In genomic region chr14:50060871-50061663, GRCh38 we compare ENCODE assay signal across 8 cellular contexts. TPM values are rescaled to one million over a fixed set of nuclear protein-coding genes. Genes with fewer than 3 reads are reported as not detected.
DNase-seq lines count a peak whose midpoint lies in the region; ATAC-seq and TF ChIP-seq lines count a peak whose summit lies in the region.

No MANE protein-coding gene starts in this region.

- H3K36me3 ChIP-seq in SJSA1: no peaks in the 10 kb centered on the region
- H3K36me3 ChIP-seq in iPS-20b (ENCODE audit: insufficient read depth, low read depth, low read length): no peaks in the 10 kb centered on the region
- no peaks in the 10 kb centered on the region for H3K36me3 ChIP-seq in skeletal muscle satellite cell (ENCODE audit: insufficient read depth, low read length)

- H3K9ac ChIP-seq in iPS-20b (ENCODE audit: low read depth, low read length) (peak overlapping the region; percentile 55; the same call in 1 of the 2 replicates), skeletal muscle satellite cell (ENCODE audit: low read depth, low read length) (peak overlapping the region; percentile 88)

- H3K4me3 ChIP-seq in SJSA1 (no peak overlapping the region), astrocyte of the spinal cord (ENCODE audit: low read depth, low read length) (no peak overlapping the region), iPS-20b (ENCODE audit: low read length) (no peak overlapping the region), skeletal muscle satellite cell (ENCODE audit: low read length) (peak overlapping the region; percentile 21)

- H3K9me3 ChIP-seq in SJSA1 (replicated peaks) (no peaks in the 10 kb centered on the region), iPS-20b (ENCODE audit: insufficient read depth, low read depth, low read length) (no peaks in the 10 kb centered on the region), skeletal muscle satellite cell (replicated peaks; ENCODE audit: low read length) (no peaks in the 10 kb centered on the region)

- in situ Hi-C loops in astrocyte of the spinal cord (cut with HindIII; ENCODE audit: low sequenced_read_pairs): no loop called here

- ATAC-seq in HG03196 (IDR thresholded peaks at IDR 0.05; ENCODE audit: unreplicated experiment): peak; percentile 18

- peak; percentile 10 for TF ChIP-seq CTCF in astrocyte of the spinal cord (IDR thresholded peaks at IDR 0.05; ENCODE audit: low read depth, low read length)

- DNase-seq in GM03348 (ENCODE audit: low spot score) (peak; percentile 91), SJSA1 (ENCODE audit: low read depth in 1 of 2, low spot score in 2 of 2) (peak; percentile 86 to 89), astrocyte of the spinal cord (ENCODE audit: low read depth, low spot score) (peak; percentile 95), NCI-H2029 treated with DMSO at 0.1 percent for 48 hours (lab: John Stamatoyannopoulos, UW) (no peak), hippocampal formation (lab: John Stamatoyannopoulos, UW) (no peak)

- H3K4me2 ChIP-seq in skeletal muscle satellite cell (ENCODE audit: low read length): peak overlapping the region; percentile 62

- H3K27me3 ChIP-seq in SJSA1 (replicated peaks) (no peaks in the 10 kb centered on the region), iPS-20b (ENCODE audit: insufficient read depth, low read length) (no peaks in the 10 kb centered on the region), skeletal muscle satellite cell (ENCODE audit: control insufficient read depth, insufficient read depth, low read length) (no peaks in the 10 kb centered on the region)

- H3K4me1 ChIP-seq in SJSA1 (replicated peaks) (peaks cover 40% of the 10 kb centered on the region), iPS-20b (ENCODE audit: insufficient read depth, low read length) (peaks cover 25% of the 10 kb centered on the region), skeletal muscle satellite cell (ENCODE audit: control insufficient read depth, insufficient read depth, low read length) (peaks cover 37% of the 10 kb centered on the region)

- H3K27ac ChIP-seq in SJSA1 (peak overlapping the region; percentile 96), iPS-20b (ENCODE audit: low read length) (peak overlapping the region; percentile 55)

RNA-seq across cellular contexts. Expression of gene VCPKMT, which starts 55.3 kb away (rescaled TPM):
- 12.0 and 13.4 TPM in 2 replicates for total RNA-seq in SJSA1 (2014; rRNA removed; shearing (Covaris generic))
- 4.6 and 5.6 TPM in 2 replicates for total RNA-seq in skeletal muscle satellite cell (2012; rRNA removed)

Comparison
In these comparisons a context has a peak if more than half of its experiments do, and no peak if none do; other contexts are left out.
1. DNase-seq: peak in GM03348 (single experiment), SJSA1 (2 of 2) and astrocyte of the spinal cord (single experiment); none in NCI-H2029 treated with DMSO at 0.1 percent for 48 hours (single experiment) and hippocampal formation (0 of 2).